10 cellular contexts compared by ENCODE assay signal in genomic region chr6:45697605-45698004, GRCh38.
A peak's percentile ranks its signal among the peaks of the same experiment; 100 is the strongest.
DNase-seq lines count a peak whose midpoint lies in the region; ATAC-seq, FAIRE-seq and TF ChIP-seq lines count a peak whose summit lies in the region.
"Had no signal": no experiment of that assay in that cellular context is flagged by ENCODE, and none has a peak within 500 bp of the region (broad histone marks: within the 10 kb centered on the region; RNA-seq: fewer than 3 reads in every experiment).

No MANE protein-coding gene starts in this region.

- 92 to 94% methylated on average over 6 of the region's 6 CpGs for WGBS in thyroid gland, 2 donors

- H3K4me1 Mint-ChIP-seq in activated CD4-positive, alpha-beta memory T cell treated with anti-CD3 and anti-CD28 coated beads for 36 hours (ENCODE audit: low read depth): peaks cover 5% of the 10 kb centered on the region

- CTCF ChIA-PET in AG04449 (lab: Yijun Ruan, JAX): interaction anchor here (0.6 to 1.6 kb wide), 4 partner anchors 17 to 1263 kb away, joined by 3 to 6 read pairs (median 4); no protein-coding TSS in a partner anchor
- CTCF ChIA-PET in activated CD4-positive, alpha-beta memory T cell treated with anti-CD3 and anti-CD28 coated beads for 36 hours (lab: Charles Lee): interaction anchor here (0.6 kb wide), 1 partner anchor 125 kb away, joined by 7 read pairs; no protein-coding TSS in a partner anchor

- no peaks in the 10 kb centered on the region for H3K4me1 ChIP-seq in thyroid gland
- H3K4me1 ChIP-seq: BLaER1 had no signal

- H3K36me3 Mint-ChIP-seq in activated CD4-positive, alpha-beta memory T cell treated with anti-CD3 and anti-CD28 coated beads for 36 hours: no peaks in the 10 kb centered on the region

- POLR2A ChIA-PET in AG04449 (lab: Yijun Ruan, JAX): interaction anchor here (0.6 to 1.8 kb wide), 4 partner anchors 36 to 769 kb away, joined by 3 to 6 read pairs (median 3); no protein-coding TSS in a partner anchor
- POLR2A ChIA-PET in activated CD4-positive, alpha-beta memory T cell treated with anti-CD3 and anti-CD28 coated beads for 36 hours (lab: Charles Lee): no interaction called here

- no peak for FAIRE-seq in HTR-8/SVneo (lab: Jason Lieb, UNC)
- FAIRE-seq: endothelial cell of umbilical vein had no signal

- no peak overlapping the region for H3K4me3 Mint-ChIP-seq in activated CD4-positive, alpha-beta memory T cell treated with anti-CD3 and anti-CD28 coated beads for 36 hours

- H3K36me3 ChIP-seq in thyroid gland: no peaks in the 10 kb centered on the region
- H3K36me3 ChIP-seq: BLaER1 had no signal

- peak; percentile 72 for ATAC-seq in GM21390 (IDR thresholded peaks at IDR 0.05; ENCODE audit: unreplicated experiment)

- no peaks in the 10 kb centered on the region for H3K27me3 ChIP-seq in thyroid gland
- H3K27me3 ChIP-seq in dorsolateral prefrontal cortex: no peaks in the 10 kb centered on the region
- H3K27me3 ChIP-seq: BLaER1 had no signal

- H3K27ac ChIP-seq in thyroid gland: no peak overlapping the region
- no peak overlapping the region for H3K27ac ChIP-seq in dorsolateral prefrontal cortex
- H3K27ac ChIP-seq: BLaER1 had no signal

- H3K4me3 ChIP-seq in AG04449 (ENCODE audit: low read depth, low read length): no peak overlapping the region
- no peak overlapping the region for H3K4me3 ChIP-seq in choroid plexus epithelial cell (ENCODE audit: low read depth, low read length)
- H3K4me3 ChIP-seq in thyroid gland (replicated peaks in 1 of 3): no peak overlapping the region
- H3K4me3 ChIP-seq in dorsolateral prefrontal cortex: no peak overlapping the region
- H3K4me3 ChIP-seq: BLaER1 had no signal

- no peaks in the 10 kb centered on the region for H3K9me3 ChIP-seq in thyroid gland
- H3K9me3 ChIP-seq: BLaER1 had no signal

- H3K27me3 Mint-ChIP-seq in activated CD4-positive, alpha-beta memory T cell treated with anti-CD3 and anti-CD28 coated beads for 36 hours: no peaks in the 10 kb centered on the region

- no peak for TF ChIP-seq POLR2A in thyroid gland (IDR thresholded peaks at IDR 0.05)

- intact Hi-C loops in thyroid gland (cut with DNase I) (no loop called here), dorsolateral prefrontal cortex (cut with DNase I) (no loop called here)
- intact Hi-C loops in activated CD4-positive, alpha-beta memory T cell treated with anti-CD3 and anti-CD28 coated beads for 36 hours (cut with micrococcal nuclease): no loop called here

- DNase-seq in AG04449 (ENCODE audit: low read depth, low spot score) (peak; percentile 96), HTR-8/SVneo (ENCODE audit: insufficient read length, low spot score) (peak; percentile 68), choroid plexus epithelial cell (ENCODE audit: low read depth) (peak; percentile 96), thyroid gland (no peak), dorsolateral prefrontal cortex (no peak), GOT3 (lab: John Stamatoyannopoulos, UW) (no peak)
- DNase-seq in activated CD4-positive, alpha-beta memory T cell treated with anti-CD3 and anti-CD28 coated beads for 36 hours: no peak

- no peak overlapping the region for H3K27ac Mint-ChIP-seq in activated CD4-positive, alpha-beta memory T cell treated with anti-CD3 and anti-CD28 coated beads for 36 hours

- TF ChIP-seq CTCF in AG04449 (IDR thresholded peaks at IDR 0.05; ENCODE audit: insufficient read depth, low read length, missing control alignments): no peak
- TF ChIP-seq CTCF in choroid plexus epithelial cell (conservative IDR thresholded peaks at IDR 0.05; ENCODE audit: low read depth, low read length): no peak
- TF ChIP-seq CTCF in thyroid gland (IDR thresholded peaks at IDR 0.05): no peak
- no peak for TF ChIP-seq CTCF in dorsolateral prefrontal cortex (IDR thresholded peaks at IDR 0.05 in 54 of 56, conservative IDR thresholded peaks at IDR 0.05 in 2 of 56; ENCODE audit: low read depth in 1 of 56, partially characterized antibody in 56 of 56)

- H3K9me3 Mint-ChIP-seq in activated CD4-positive, alpha-beta memory T cell treated with anti-CD3 and anti-CD28 coated beads for 36 hours: no peaks in the 10 kb centered on the region

Comparison
In these comparisons a context has a peak if more than half of its experiments do, and no peak if none do; other contexts are left out.
1. DNase-seq: peak in AG04449 (single experiment), HTR-8/SVneo (single experiment) and choroid plexus epithelial cell (single experiment); none in thyroid gland (0 of 2), dorsolateral prefrontal cortex (0 of 10), GOT3 (single experiment) and activated CD4-positive, alpha-beta memory T cell treated with anti-CD3 and anti-CD28 coated beads for 36 hours (single experiment).